ENCODE assay signal across 8 cellular contexts in genomic region chr13:50512602-50513527, GRCh38.
DNase-seq lines count a peak whose midpoint lies in the region; ATAC-seq, FAIRE-seq and TF ChIP-seq lines count a peak whose summit lies in the region.

No MANE protein-coding gene starts in this region.

- in situ Hi-C loops in GM12878 (cut with MboI) = no loop called here

- H3K9me3 Mint-ChIP-seq in glutamatergic neuron (ENCODE audit: unreplicated experiment) = no peaks in the 10 kb centered on the region

- H3K27me3 ChIP-seq in GM12878 (replicated peaks in 1 of 2; ENCODE audit: control insufficient read depth in 2 of 2, insufficient read depth in 2 of 2, low read length in 1 of 2) = peaks cover 0 to 3% of the 10 kb centered on the region in 2 experiments; a peak in 1 of 4 replicates

- peaks cover 4% of the 10 kb centered on the region for H3K4me1 Mint-ChIP-seq in glutamatergic neuron (ENCODE audit: low read depth, unreplicated experiment)

- peak; percentile 86 for FAIRE-seq in GM12878 (lab: Jason Lieb, UNC)

- ATAC-seq in GM18868 (IDR thresholded peaks at IDR 0.05; ENCODE audit: unreplicated experiment) = peak; percentile 89
- ATAC-seq in HG03097 (IDR thresholded peaks at IDR 0.05; ENCODE audit: low FRiP score, unreplicated experiment) = peak; percentile 72
- ATAC-seq in GM12878 = peak; percentile 97
- ATAC-seq in left lobe of liver = peak; percentile 87

- TF ChIP-seq POLR2A in GM12878 (IDR thresholded peaks at IDR 0.05; ENCODE audit: low read depth, low read length) = no peak; the same call in 1 of the 2 replicates

- no peak for TF ChIP-seq EP300 in GM12878 (IDR thresholded peaks at IDR 0.05; ENCODE audit: borderline replicate concordance in 1 of 2, control insufficient read depth in 1 of 2, low read depth in 2 of 2, low read length in 2 of 2)

- SMC1A ChIA-PET in GM12878 (lab: Charles Lee; ENCODE audit: uncharacterized antibody, unreplicated experiment) = interaction anchor here (0.6 to 1.8 kb wide), 12 partner anchors 18 to 428 kb away, joined by 3 to 9 read pairs (median 3); no protein-coding TSS in a partner anchor

- CTCF ChIA-PET in GM12878 (lab: Yijun Ruan, JAX) = interaction anchor here (1.1 to 2.0 kb wide), 9 partner anchors 9 to 577 kb away, joined by 3 to 7 read pairs (median 6); partner anchors contain the start of gene SPRYD7

- H3K4me3 Mint-ChIP-seq in glutamatergic neuron (ENCODE audit: unreplicated experiment) = no peak overlapping the region

- H3K9me3 ChIP-seq in GM12878 (replicated peaks; ENCODE audit: control insufficient read depth, insufficient read depth, low read length) = no peaks in the 10 kb centered on the region; the same call in 1 of the 3 replicates

- DNase-seq in AML-193 (lab: John Stamatoyannopoulos, UW) (peak; percentile 73 to 81), SKM-1 (lab: John Stamatoyannopoulos, UW; ENCODE audit: unreplicated experiment) (peak; percentile 22), GM12878 (ENCODE audit: low read depth, low spot score) (no peak), left lobe of liver (ENCODE audit: low spot score) (peak; percentile 67), glutamatergic neuron (no peak)
- peak; percentile 8 for DNase-seq in stimulated activated CD8-positive, alpha-beta memory T cell treated with anti-CD3 and anti-CD28 coated beads, Interleukin-12 subunit alpha, Interleukin-12 subunit beta, amount 100 ng/mL, for 1 hour (ENCODE audit: low read depth)

- peak overlapping the region; percentile 53; the same call in 1 of the 2 replicates for H3K4me3 ChIP-seq in GM12878

- TF ChIP-seq RAD21 in GM12878 (IDR thresholded peaks at IDR 0.05; ENCODE audit: insufficient read depth, low read depth, low read length) = no peak

- H2AFZ ChIP-seq in GM12878 (ENCODE audit: control insufficient read depth, low read depth, low read length) = peak overlapping the region; percentile 81

- no peak for TF ChIP-seq CTCF in GM12878 (IDR thresholded peaks at IDR 0.05 in 2 of 3, conservative IDR thresholded peaks at IDR 0.05 in 1 of 3; ENCODE audit: control insufficient read depth in 2 of 3, extremely low read depth in 1 of 3, insufficient read depth in 1 of 3, low read depth in 3 of 3, low read length in 3 of 3)
- no peak for TF ChIP-seq CTCF in glutamatergic neuron (IDR thresholded peaks at IDR 0.05; ENCODE audit: partially characterized antibody, unreplicated experiment)

- POLR2A ChIA-PET in GM12878 (lab: Charles Lee) = interaction anchor here (0.5 to 1.0 kb wide), 2 partner anchors 399 to 1070 kb away, joined by 3 to 4 read pairs; no protein-coding TSS in a partner anchor

- no TSS peak for BruUV-seq in GM12878 (replicated peaks; lab: Mats Ljungman, UMichigan)

- no peak overlapping the region for H3K27ac Mint-ChIP-seq in glutamatergic neuron (ENCODE audit: unreplicated experiment)

- RAD21 ChIA-PET in GM12878 (lab: Charles Lee; ENCODE audit: unreplicated experiment) = interaction anchor here (0.5 to 1.6 kb wide), 8 partner anchors 18 to 516 kb away, joined by 3 to 7 read pairs (median 4); partner anchors contain the start of gene TRIM13

- 37% methylated on average over 12 of the region's 12 CpGs for WGBS in GM12878 (ENCODE audit: insufficient coverage, insufficient replicate concordance, low lambda C conversion rate, missing lambda C conversion rate)

- H4K20me1 ChIP-seq in GM12878 (ENCODE audit: control insufficient read depth, insufficient read depth) = no peaks in the 10 kb centered on the region

- peak overlapping the region; percentile 64 for H3K9ac ChIP-seq in GM12878 (ENCODE audit: control insufficient read depth, insufficient read depth, low read length)

- H3K4me1 ChIP-seq in GM12878 (ENCODE audit: control insufficient read depth, insufficient read depth, low read length) = peaks cover 22% of the 10 kb centered on the region

- intact Hi-C loops in GM12878 (cut with micrococcal nuclease; ENCODE audit: unreplicated experiment) = loop anchor here (10.0 kb wide), 1 partner anchor 552 kb away; no protein-coding TSS in a partner anchor

- H3K27me3 Mint-ChIP-seq in glutamatergic neuron (ENCODE audit: unreplicated experiment) = no peaks in the 10 kb centered on the region

- H3K79me2 ChIP-seq in GM12878 (ENCODE audit: control insufficient read depth, insufficient read depth, low read length) = no peaks in the 10 kb centered on the region

- no peaks in the 10 kb centered on the region for H3K36me3 Mint-ChIP-seq in glutamatergic neuron (ENCODE audit: unreplicated experiment)

- peak overlapping the region; percentile 94 for H3K4me2 ChIP-seq in GM12878 (ENCODE audit: control insufficient read depth, insufficient read depth)

- H3K27ac ChIP-seq in GM12878 (ENCODE audit: control insufficient read depth, insufficient read depth) = peak overlapping the region; percentile 72

- no peaks in the 10 kb centered on the region for H3K36me3 ChIP-seq in GM12878 (ENCODE audit: control insufficient read depth in 2 of 2, insufficient read depth in 2 of 2, low read length in 1 of 2)

TF ChIP-seq in GM12878, 131 proteins besides CTCF, POLR2A, EP300 and RAD21:
- peak; percentile 76; the same call in 1 of the 2 replicates for TF ChIP-seq TCF12 (IDR thresholded peaks at IDR 0.05; ENCODE audit: low read depth, low read length)
- TF ChIP-seq MEF2A (IDR thresholded peaks at IDR 0.05; ENCODE audit: insufficient read depth, low read depth, low read length) = 0 out of 2 replicates have a peak, but pooled peaks have one; percentile 34
- TF ChIP-seq CUX1 (IDR thresholded peaks at IDR 0.05; ENCODE audit: insufficient replicate concordance, low read depth, low read length) = peak; percentile 53
- peak; percentile 72 for TF ChIP-seq SPI1 (IDR thresholded peaks at IDR 0.05; ENCODE audit: borderline replicate concordance, insufficient read depth, low read depth, low read length)
- peak; percentile 33; the same call in 1 of the 2 replicates for TF ChIP-seq TCF7 (IDR thresholded peaks at IDR 0.05; ENCODE audit: borderline replicate concordance)
- 0 out of 2 replicates have a peak, but pooled peaks have one; percentile 12 for TF ChIP-seq CBFB (IDR thresholded peaks at IDR 0.05; ENCODE audit: low read depth)
- TF ChIP-seq RUNX3 (IDR thresholded peaks at IDR 0.05; ENCODE audit: low read length) = peak; percentile 64
- TF ChIP-seq SMAD5 (IDR thresholded peaks at IDR 0.05; ENCODE audit: low read depth) = no peak
- TF ChIP-seq NR2F1 (conservative IDR thresholded peaks at IDR 0.05) = no peak
TF ChIP-seq in GM12878: peak in this region for 7.

Comparison
In these comparisons a context has a peak if more than half of its experiments do, and no peak if none do; other contexts are left out.
1. DNase-seq: peak in AML-193 (2 of 2), SKM-1 (single experiment), left lobe of liver (single experiment) and stimulated activated CD8-positive, alpha-beta memory T cell treated with anti-CD3 and anti-CD28 coated beads, Interleukin-12 subunit alpha, Interleukin-12 subunit beta, amount 100 ng/mL, for 1 hour (single experiment); none in GM12878 (single experiment) and glutamatergic neuron (single experiment).
2. Peak in every context shown above with its lines, with median percentiles within 50 percentile points of each other: ATAC-seq.